ENCODE assay signal across 19 cellular contexts in genomic region chrX:8672176-8672575, GRCh38. TPM values are rescaled to one million over a fixed set of nuclear protein-coding genes. Genes with fewer than 3 reads are reported as not detected.
"Had no signal": no experiment of that assay in that cellular context is flagged by ENCODE, and none has a peak within 500 bp of the region (broad histone marks: within the 10 kb centered on the region; RNA-seq: fewer than 3 reads in every experiment).

No MANE protein-coding gene starts in this region.

- DNase-seq: activated CD4-positive, alpha-beta memory T cell treated with anti-CD3 and anti-CD28 coated beads for 36 hours; activated gamma-delta T cell treated with Interleukin-2 at 50 U/mL for 16 hours; activated T-cell treated with anti-CD3 and anti-CD28 coated beads, Interleukin-2, amount 50 U/mL, for 48 hours; amniotic stem cell; dermis blood vessel endothelial cell; effector memory CD8-positive, alpha-beta T cell; heart right ventricle; left lung; mammary epithelial cell; naive B cell; stimulated activated CD4-positive, alpha-beta T cell treated with anti-CD3 and anti-CD28 coated beads, Interleukin-2, amount 100 ng/mL, for 48 hours; T-helper 2 cell; tibial artery had no signal

- H3K4me3 Mint-ChIP-seq: activated CD4-positive, alpha-beta memory T cell treated with anti-CD3 and anti-CD28 coated beads for 36 hours; activated naive CD8-positive, alpha-beta T cell; effector memory CD8-positive, alpha-beta T cell; naive B cell; stimulated activated memory B cell treated with anti-CD40 and anti-IgM and Interleukin-4, amounts not matched to agents 10 μg/mL and 1 μg/mL and 100 μg/mL, for 72 hours had no signal

- H3K27ac Mint-ChIP-seq: activated CD4-positive, alpha-beta memory T cell treated with anti-CD3 and anti-CD28 coated beads for 36 hours; activated naive CD8-positive, alpha-beta T cell; effector memory CD8-positive, alpha-beta T cell; naive B cell; stimulated activated memory B cell treated with anti-CD40 and anti-IgM and Interleukin-4, amounts not matched to agents 10 μg/mL and 1 μg/mL and 100 μg/mL, for 72 hours had no signal

- H3K4me1 ChIP-seq: gastroesophageal sphincter, heart right ventricle, left lung, right atrium auricular region had no signal

- ATAC-seq: effector memory CD8-positive, alpha-beta T cell; gastroesophageal sphincter; heart right ventricle; left lung; stimulated activated memory B cell treated with anti-CD40 and anti-IgM and Interleukin-4, amounts not matched to agents 10 μg/mL and 1 μg/mL and 100 μg/mL, for 72 hours had no signal

- H3K27ac ChIP-seq: gastroesophageal sphincter, heart right ventricle, left lung, neutrophil, right atrium auricular region, tibial artery, vagina had no signal

- H3K4me3 ChIP-seq: gastroesophageal sphincter, heart right ventricle, left lung, right atrium auricular region, tibial artery, vagina had no signal

- H3K9me3 Mint-ChIP-seq: activated CD4-positive, alpha-beta memory T cell treated with anti-CD3 and anti-CD28 coated beads for 36 hours; stimulated activated memory B cell treated with anti-CD40 and anti-IgM and Interleukin-4, amounts not matched to agents 10 μg/mL and 1 μg/mL and 100 μg/mL, for 72 hours had no signal

- H3K4me1 Mint-ChIP-seq: naive B cell; stimulated activated memory B cell treated with anti-CD40 and anti-IgM and Interleukin-4, amounts not matched to agents 10 μg/mL and 1 μg/mL and 100 μg/mL, for 72 hours had no signal

- H3K36me3 Mint-ChIP-seq: activated CD4-positive, alpha-beta memory T cell treated with anti-CD3 and anti-CD28 coated beads for 36 hours; activated naive CD8-positive, alpha-beta T cell; naive B cell; stimulated activated memory B cell treated with anti-CD40 and anti-IgM and Interleukin-4, amounts not matched to agents 10 μg/mL and 1 μg/mL and 100 μg/mL, for 72 hours had no signal

- H3K36me3 ChIP-seq: gastroesophageal sphincter, heart right ventricle, left lung, neutrophil, right atrium auricular region, tibial artery, vagina had no signal

- H3K27me3 ChIP-seq: gastroesophageal sphincter, heart right ventricle, left lung, neutrophil, right atrium auricular region, tibial artery, vagina had no signal

- H3K27me3 Mint-ChIP-seq: activated CD4-positive, alpha-beta memory T cell treated with anti-CD3 and anti-CD28 coated beads for 36 hours; activated naive CD8-positive, alpha-beta T cell; stimulated activated memory B cell treated with anti-CD40 and anti-IgM and Interleukin-4, amounts not matched to agents 10 μg/mL and 1 μg/mL and 100 μg/mL, for 72 hours had no signal

- H3K9me3 ChIP-seq: gastroesophageal sphincter, heart right ventricle, left lung, neutrophil, right atrium auricular region, tibial artery, vagina had no signal

RNA-seq across cellular contexts. Expression of gene ANOS1, which starts 59.8 kb away (rescaled TPM):
- total RNA-seq: activated CD4-positive, alpha-beta memory T cell treated with anti-CD3 and anti-CD28 coated beads for 36 hours had no signal
